19 cellular contexts compared by ENCODE assay signal in the genomic region with DNA sequence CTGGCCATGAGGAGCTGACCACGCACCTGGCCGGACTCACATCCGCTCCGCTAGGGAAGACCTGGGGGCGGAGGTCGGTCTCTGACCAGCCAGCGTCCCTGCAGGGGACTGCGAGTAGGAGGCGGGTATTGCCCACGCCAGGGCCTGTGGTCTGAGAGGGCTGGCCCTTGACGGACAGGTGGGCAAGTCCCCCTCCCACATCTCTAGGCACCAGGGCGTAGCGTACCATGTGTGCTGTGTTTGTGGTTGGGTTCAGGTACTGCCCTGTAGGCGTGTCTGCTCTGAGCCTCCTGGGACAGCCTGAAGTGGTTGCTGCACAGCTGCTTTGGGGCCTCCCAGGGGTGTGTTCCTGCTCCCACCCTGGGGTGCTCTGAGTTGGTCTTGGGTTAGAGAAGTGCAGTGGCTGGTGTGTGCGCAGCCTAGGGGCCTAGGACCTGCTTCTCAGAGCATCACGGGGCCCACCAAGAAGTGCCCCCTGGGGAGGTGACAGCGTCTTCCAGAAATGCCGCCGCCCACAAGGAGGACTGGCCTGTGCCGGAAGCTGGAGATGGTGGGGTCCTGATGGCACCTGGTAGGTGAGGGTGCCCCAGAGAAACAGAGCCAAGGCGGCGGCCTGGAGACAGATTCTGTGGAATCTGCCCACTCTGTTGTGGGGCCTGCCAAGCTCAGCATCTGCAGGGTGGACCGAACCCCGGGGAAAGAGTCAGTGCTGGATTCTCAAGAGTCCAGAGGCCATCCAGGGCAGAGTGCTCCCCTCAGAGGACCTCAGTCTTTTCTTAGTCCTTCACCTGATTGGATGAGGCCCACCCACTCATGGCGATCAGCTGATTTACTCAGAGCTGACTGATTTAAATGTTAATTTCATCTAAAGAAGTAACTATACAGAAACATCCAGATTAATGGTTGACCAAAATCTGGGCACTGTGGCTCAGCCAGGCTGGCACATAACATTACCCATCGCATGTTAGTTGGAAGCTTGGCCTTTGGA. TPM values are rescaled to one million over a fixed set of nuclear protein-coding genes. Genes with fewer than 3 reads are reported as not detected.
DNase-seq lines count a peak whose midpoint lies in the region; ATAC-seq and TF ChIP-seq lines count a peak whose summit lies in the region.
"Had no signal": no experiment of that assay in that cellular context is flagged by ENCODE, and none has a peak within 500 bp of the region (broad histone marks: within the 10 kb centered on the region; RNA-seq: fewer than 3 reads in every experiment).

No MANE protein-coding gene starts in this region.

- H3K4me3 ChIP-seq in OCI-LY7 (ENCODE audit: low read depth, low read length, poor library complexity, severe bottlenecking) = no peak overlapping the region
- H3K4me3 ChIP-seq in right atrium auricular region = no peak overlapping the region
- H3K4me3 ChIP-seq in prostate gland = no peak overlapping the region
- H3K4me3 ChIP-seq: GM23248 had no signal

- H3K9me2 ChIP-seq in OCI-LY7 (ENCODE audit: insufficient read depth, low read length) = no peaks in the 10 kb centered on the region

- TF ChIP-seq POLR2A in prostate gland (IDR thresholded peaks at IDR 0.05) = no peak

- WGBS in prostate gland = 95% methylated on average over 26 of the region's 26 CpGs

- H3K4me1 ChIP-seq in OCI-LY7 (ENCODE audit: insufficient read depth, low read length, poor library complexity, severe bottlenecking) (peaks cover 10% of the 10 kb centered on the region), right atrium auricular region (peaks cover 0 to 49% of the 10 kb centered on the region in 2 donors), prostate gland (replicated peaks) (no peaks in the 10 kb centered on the region)

- POLR2A ChIA-PET in OCI-LY7 (lab: Charles Lee) = interaction anchor here (0.7 kb wide), 1 partner anchor 117 kb away, joined by 5 read pairs; a partner anchor contains a TSS

- H3K79me2 ChIP-seq in OCI-LY7 (ENCODE audit: insufficient read depth, low read depth, low read length) = no peaks in the 10 kb centered on the region

- H3K9me3 Mint-ChIP-seq in stimulated activated effector memory CD8-positive, alpha-beta T cell treated with anti-CD3 and anti-CD28 coated beads, Interleukin-12 subunit alpha, Interleukin-12 subunit beta, amount 100 ng/mL, for 72 hours = no peaks in the 10 kb centered on the region
- H3K9me3 Mint-ChIP-seq: immature natural killer cell, neural crest cell had no signal

- peaks cover 80% of the 10 kb centered on the region for H3K36me3 Mint-ChIP-seq in stimulated activated effector memory CD8-positive, alpha-beta T cell treated with anti-CD3 and anti-CD28 coated beads, Interleukin-12 subunit alpha, Interleukin-12 subunit beta, amount 100 ng/mL, for 72 hours

- peak overlapping the region; percentile 17 for H3K27ac Mint-ChIP-seq in stimulated activated effector memory CD8-positive, alpha-beta T cell treated with anti-CD3 and anti-CD28 coated beads, Interleukin-12 subunit alpha, Interleukin-12 subunit beta, amount 100 ng/mL, for 72 hours
- H3K27ac Mint-ChIP-seq: immature natural killer cell had no signal

- TF ChIP-seq CTCF in OCI-LY7 (conservative IDR thresholded peaks at IDR 0.05; ENCODE audit: low read length) (no peak), right atrium auricular region (IDR thresholded peaks at IDR 0.05) (no peak), prostate gland (IDR thresholded peaks at IDR 0.05) (no peak)

- no peaks in the 10 kb centered on the region for H3K9me3 ChIP-seq in OCI-LY7 (ENCODE audit: low read length)
- H3K9me3 ChIP-seq in right atrium auricular region = no peaks in the 10 kb centered on the region
- H3K9me3 ChIP-seq in prostate gland = no peaks in the 10 kb centered on the region

- BruUV-seq in OCI-LY7 (replicated peaks; lab: Mats Ljungman, UMichigan) = no TSS peak

- H3K36me3 ChIP-seq in OCI-LY7 (ENCODE audit: insufficient read depth, low read length) = peaks cover 97% of the 10 kb centered on the region
- H3K36me3 ChIP-seq in right atrium auricular region = peaks cover 49% of the 10 kb centered on the region
- H3K36me3 ChIP-seq in prostate gland = no peaks in the 10 kb centered on the region

- ATAC-seq in stimulated activated effector memory CD8-positive, alpha-beta T cell treated with anti-CD3 and anti-CD28 coated beads, Interleukin-12 subunit alpha, Interleukin-12 subunit beta, amount 100 ng/mL, for 72 hours = no peak
- no peak for ATAC-seq in HG02840 (IDR thresholded peaks at IDR 0.05; ENCODE audit: low FRiP score, unreplicated experiment)
- ATAC-seq: PC-3 had no signal

- no peak overlapping the region for H3K27ac ChIP-seq in OCI-LY7 (ENCODE audit: low read depth, low read length, poor library complexity, severe bottlenecking)
- H3K27ac ChIP-seq in right atrium auricular region = peak overlapping the region; percentile 60 to 69
- H3K27ac ChIP-seq in prostate gland = no peak overlapping the region
- H3K27ac ChIP-seq: C4-2B had no signal

- H3K4me1 Mint-ChIP-seq in stimulated activated effector memory CD8-positive, alpha-beta T cell treated with anti-CD3 and anti-CD28 coated beads, Interleukin-12 subunit alpha, Interleukin-12 subunit beta, amount 100 ng/mL, for 72 hours = peaks cover 21% of the 10 kb centered on the region

- CTCF ChIA-PET in OCI-LY7 (lab: Charles Lee; ENCODE audit: unreplicated experiment) = no interaction called here

- no peaks in the 10 kb centered on the region for H3K27me3 ChIP-seq in right atrium auricular region
- no peaks in the 10 kb centered on the region for H3K27me3 ChIP-seq in prostate gland (replicated peaks; ENCODE audit: insufficient read depth)

- no peak overlapping the region for H3K4me2 ChIP-seq in OCI-LY7 (ENCODE audit: low read length)

- H2AFZ ChIP-seq in OCI-LY7 (ENCODE audit: low read length) = no peak overlapping the region
- H2AFZ ChIP-seq: GM23248 had no signal

- H3K4me3 Mint-ChIP-seq in stimulated activated effector memory CD8-positive, alpha-beta T cell treated with anti-CD3 and anti-CD28 coated beads, Interleukin-12 subunit alpha, Interleukin-12 subunit beta, amount 100 ng/mL, for 72 hours = no peak overlapping the region
- H3K4me3 Mint-ChIP-seq: immature natural killer cell, neural crest cell had no signal

- no peaks in the 10 kb centered on the region for H4K20me1 ChIP-seq in OCI-LY7 (ENCODE audit: insufficient read depth, low read length)

- intact Hi-C loops in OCI-LY7 (cut with micrococcal nuclease; ENCODE audit: unreplicated experiment) = no loop called here
- intact Hi-C loops in prostate gland (cut with DNase I) = no loop called here

- DNase-seq in NCI-H2171 treated with DMSO at 0.1 percent for 48 hours (lab: John Stamatoyannopoulos, UW) (peak; percentile 21), NCI-H2171 (lab: John Stamatoyannopoulos, UW) (no peak), OCI-LY7 (ENCODE audit: low spot score) (peak; percentile 54), right atrium auricular region (ENCODE audit: low spot score) (no peak), GM19238 (ENCODE audit: insufficient read length, low spot score) (no peak), prostate gland (ENCODE audit: low spot score) (no peak)
- DNase-seq in stimulated activated effector memory CD8-positive, alpha-beta T cell treated with anti-CD3 and anti-CD28 coated beads, Interleukin-12 subunit alpha, Interleukin-12 subunit beta, amount 100 ng/mL, for 72 hours (ENCODE audit: low spot score in 2 of 2) = no peak
- DNase-seq: 8988T; activated CD4-positive, alpha-beta T cell treated with anti-CD3 and anti-CD28 coated beads for 4 hours; DMS 273 treated with DMSO at 0.1 percent for 48 hours; effector CD8-positive, alpha-beta T cell; GF-D8; GM23248; immature natural killer cell; NCI-H1092; PC-3 had no signal

RNA-seq across cellular contexts. Expression of a gene that starts 48.3 kb away (rescaled TPM):
- 59.0 and 61.7 TPM in 2 replicates for total RNA-seq in OCI-LY7 (2014; rRNA removed; shearing (Covaris generic))
- total RNA-seq in OCI-LY7 (2022) (78.9 and 81.9 TPM in 2 replicates), right atrium auricular region (10 to 100 TPM; 41.2 to 46.4 TPM), prostate gland (100 to 1,000 TPM in 1 of 2 donors, 10 to 100 TPM in 1; 97.8 to 146 TPM)

Comparison
In these comparisons a context has a peak if more than half of its experiments do, and no peak if none do; other contexts are left out.
1. DNase-seq: peak in NCI-H2171 treated with DMSO at 0.1 percent for 48 hours (single experiment) and OCI-LY7 (single experiment); none in NCI-H2171 (single experiment), right atrium auricular region (single experiment), stimulated activated effector memory CD8-positive, alpha-beta T cell treated with anti-CD3 and anti-CD28 coated beads, Interleukin-12 subunit alpha, Interleukin-12 subunit beta, amount 100 ng/mL, for 72 hours (0 of 2), GM19238 (single experiment) and prostate gland (single experiment).
2. H3K27ac ChIP-seq: peak in right atrium auricular region (2 of 2); none in OCI-LY7 (single experiment) and prostate gland (0 of 2).